33 cellular contexts compared by ENCODE assay signal in the genomic region with DNA sequence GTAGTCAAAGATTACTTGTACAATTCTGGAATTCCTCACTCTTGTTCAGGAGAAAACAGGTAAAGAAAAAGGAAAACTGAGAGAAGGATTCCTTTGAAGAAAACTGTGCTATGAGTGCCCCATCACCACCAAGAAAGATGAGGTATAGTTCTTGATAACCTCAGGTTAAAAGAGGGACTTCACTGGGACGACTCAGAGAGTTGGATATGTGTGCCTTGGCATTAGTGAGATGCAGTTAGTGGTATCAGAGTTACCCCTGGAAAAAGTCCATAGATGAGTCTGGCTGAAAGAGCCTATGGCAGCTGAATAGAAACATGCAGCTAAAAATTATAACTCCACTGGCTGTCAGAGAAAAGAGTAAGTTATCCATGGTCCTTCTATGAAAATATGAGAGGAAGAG. TPM values are rescaled to one million over a fixed set of nuclear protein-coding genes. Genes with fewer than 3 reads are reported as not detected.
"Had no signal": no experiment of that assay in that cellular context is flagged by ENCODE, and none has a peak within 500 bp of the region (broad histone marks: within the 10 kb centered on the region; RNA-seq: fewer than 3 reads in every experiment).

No MANE protein-coding gene starts in this region.

- H3K4me3 Mint-ChIP-seq: activated B cell treated with CpG ODN at 0.5 μM for 24 hours; activated naive CD4-positive, alpha-beta T cell treated with anti-CD3 and anti-CD28 coated beads for 36 hours; activated naive CD8-positive, alpha-beta T cell treated with anti-CD3 and anti-CD28 coated beads, Interleukin-2, amount 10 ng/mL, durations not matched to agents 7 days and 5 days; neural crest cell had no signal

- DNase-seq: activated B cell treated with CpG ODN at 0.5 μM for 24 hours; activated CD4-positive, alpha-beta T cell treated with anti-CD3 and anti-CD28 coated beads, Interleukin-2, amount 50 U/mL, for 4 hours; activated CD8-positive, alpha-beta memory T cell treated with anti-CD3 and anti-CD28 coated beads, Interleukin-2, amount 50 U/mL, for 48 hours; activated effector memory CD4-positive, alpha-beta T cell treated with anti-CD3 and anti-CD28 coated beads, Interleukin-2, amount 50 U/mL, for 16 hours; activated naive CD4-positive, alpha-beta T cell treated with anti-CD3 and anti-CD28 coated beads for 36 hours; activated naive CD8-positive, alpha-beta T cell treated with anti-CD3 and anti-CD28 coated beads, Interleukin-2, amount 10 ng/mL, durations not matched to agents 7 days and 5 days; amniotic stem cell; brain microvascular endothelial cell; cortex of kidney; islet precursor cell; left ventricle myocardium inferior; mucosa of descending colon; right cardiac atrium; stimulated activated CD4-positive, alpha-beta T cell treated with anti-CD3 and anti-CD28 coated beads, Interleukin-15, amount 100 ng/mL, for 24 hours; stimulated activated CD4-positive, alpha-beta T cell treated with anti-CD3 and anti-CD28 coated beads, Interleukin-2, amount 100 ng/mL, for 24 hours; stimulated activated naive CD4-positive, alpha-beta T cell; tibial artery; upper lobe of right lung had no signal

- H3K27ac ChIP-seq: brain microvascular endothelial cell, gastroesophageal sphincter, hepatocyte, left ventricle myocardium inferior, suprapubic skin, tibial artery, upper lobe of right lung had no signal

- H3K4me1 Mint-ChIP-seq: activated B cell treated with CpG ODN at 0.5 μM for 24 hours, neural crest cell had no signal

- H3K27ac Mint-ChIP-seq: activated B cell treated with CpG ODN at 0.5 μM for 24 hours; activated naive CD4-positive, alpha-beta T cell treated with anti-CD3 and anti-CD28 coated beads for 36 hours; activated naive CD8-positive, alpha-beta T cell treated with anti-CD3 and anti-CD28 coated beads, Interleukin-2, amount 10 ng/mL, durations not matched to agents 7 days and 5 days had no signal

- H3K9me3 ChIP-seq: gastroesophageal sphincter, mucosa of descending colon, suprapubic skin, tibial artery, upper lobe of right lung had no signal

- H3K9me3 Mint-ChIP-seq: activated B cell treated with CpG ODN at 0.5 μM for 24 hours; activated naive CD8-positive, alpha-beta T cell treated with anti-CD3 and anti-CD28 coated beads, Interleukin-2, amount 10 ng/mL, durations not matched to agents 7 days and 5 days; neural crest cell had no signal

- H3K4me3 ChIP-seq: gastroesophageal sphincter, hepatocyte, left ventricle myocardium inferior, lung, mucosa of descending colon, suprapubic skin, tibial artery, upper lobe of right lung had no signal

- H3K27me3 Mint-ChIP-seq: activated B cell treated with CpG ODN at 0.5 μM for 24 hours; activated naive CD8-positive, alpha-beta T cell treated with anti-CD3 and anti-CD28 coated beads, Interleukin-2, amount 10 ng/mL, durations not matched to agents 7 days and 5 days had no signal

- ATAC-seq: gastroesophageal sphincter, mucosa of descending colon, right cardiac atrium, upper lobe of right lung had no signal

- FAIRE-seq: astrocyte had no signal

- H3K27me3 ChIP-seq: brain microvascular endothelial cell, gastroesophageal sphincter, hepatocyte, suprapubic skin, tibial artery, upper lobe of right lung had no signal

- H3K4me1 ChIP-seq: gastroesophageal sphincter, suprapubic skin, tibial artery, upper lobe of right lung had no signal

RNA-seq across cellular contexts. Expression of gene OR5B21, which starts 38.9 kb away (rescaled TPM):
- total RNA-seq: activated naive CD4-positive, alpha-beta T cell treated with anti-CD3 and anti-CD28 coated beads for 36 hours; astrocyte; cardiac septum; chondrocyte; endothelial cell of umbilical vein; fibroblast of lung; fibroblast of villous mesenchyme; gastroesophageal sphincter; hepatocyte; left ventricle myocardium inferior; mesenteric fat pad; mucosa of descending colon; myocyte; neural crest cell; omental fat pad; right cardiac atrium; suprapubic skin; upper lobe of right lung had no signal
- polyA plus RNA-seq: endothelial cell of umbilical vein, esophagus, fibroblast of lung, hepatocyte, lung, right cardiac atrium had no signal
